Comparison of ENCODE assay signal across 1 cellular context in genomic region chr2:38740851-38741541, GRCh38.
A peak's percentile ranks its signal among the peaks of the same experiment; 100 is the strongest.
TF ChIP-seq lines count a peak whose summit lies in the region.

No MANE protein-coding gene starts in this region.

TF ChIP-seq in HepG2, 621 proteins besides CTCF, POLR2A, EP300 and RAD21 (continues in another document):
- TF ChIP-seq NCOA5 (CRISPR knock-in tag; IDR thresholded peaks at IDR 0.05) (no peak), JUNB (CRISPR knock-in tag; IDR thresholded peaks at IDR 0.05; ENCODE audit: borderline replicate concordance) (no peak), GLI4 (CRISPR knock-in tag; IDR thresholded peaks at IDR 0.05; ENCODE audit: borderline replicate concordance) (0 out of 2 replicates have a peak, but pooled peaks have one; percentile 9), ZFP37 (CRISPR knock-in tag; IDR thresholded peaks at IDR 0.05; ENCODE audit: borderline replicate concordance) (no peak), YEATS4 (CRISPR knock-in tag; IDR thresholded peaks at IDR 0.05; ENCODE audit: borderline replicate concordance) (peak; percentile 43; the same call in 1 of the 2 replicates), ZNF441 (CRISPR knock-in tag; IDR thresholded peaks at IDR 0.05; ENCODE audit: borderline replicate concordance) (0 out of 2 replicates have a peak, but pooled peaks have one; percentile 28), MBD4 (IDR thresholded peaks at IDR 0.05; ENCODE audit: borderline replicate concordance, low read length) (peak; percentile 19; the same call in 1 of the 2 replicates), ZNF552 (CRISPR knock-in tag; IDR thresholded peaks at IDR 0.05; ENCODE audit: borderline replicate concordance) (no peak), ZNF275 (CRISPR knock-in tag; IDR thresholded peaks at IDR 0.05; ENCODE audit: borderline replicate concordance) (no peak), REST (IDR thresholded peaks at IDR 0.05; ENCODE audit: borderline replicate concordance in 1 of 2, low read depth in 1 of 2, low read length in 2 of 2) (no peak), PBX2 (CRISPR knock-in tag; IDR thresholded peaks at IDR 0.05) (no peak), KLF16 (CRISPR knock-in tag; IDR thresholded peaks at IDR 0.05) (peak in 1 of 2 experiments; percentile 19; a peak in 1 of 4 replicates), SRSF9 (IDR thresholded peaks at IDR 0.05; ENCODE audit: borderline replicate concordance, insufficient read depth, low read depth, low read length, poor library complexity, severe bottlenecking) (no peak), ZNF121 (CRISPR knock-in tag; IDR thresholded peaks at IDR 0.05) (no peak), MAX (IDR thresholded peaks at IDR 0.05) (no peak), NCOA2 (CRISPR knock-in tag; IDR thresholded peaks at IDR 0.05) (no peak; the same call in 1 of the 2 replicates), GABPA (IDR thresholded peaks at IDR 0.05; ENCODE audit: low read depth, low read length) (no peak), GABPA (CRISPR knock-in tag; IDR thresholded peaks at IDR 0.05; ENCODE audit: low read depth) (0 out of 2 replicates have a peak, but pooled peaks have one; percentile 29), KDM5A (IDR thresholded peaks at IDR 0.05; ENCODE audit: borderline replicate concordance, low read length) (peak; percentile 67; the same call in 1 of the 2 replicates), TMF1 (CRISPR knock-in tag; IDR thresholded peaks at IDR 0.05; ENCODE audit: low read depth) (no peak), ZNF598 (CRISPR knock-in tag; IDR thresholded peaks at IDR 0.05; ENCODE audit: borderline replicate concordance) (no peak), ZNF20 (CRISPR knock-in tag; IDR thresholded peaks at IDR 0.05) (no peak), SAP130 (CRISPR knock-in tag; IDR thresholded peaks at IDR 0.05; ENCODE audit: low read depth) (peak; percentile 27; the same call in 1 of the 2 replicates), FOXJ3 (CRISPR knock-in tag; IDR thresholded peaks at IDR 0.05; ENCODE audit: borderline replicate concordance) (0 out of 2 replicates have a peak, but pooled peaks have one; percentile 35), ZFP90 (CRISPR knock-in tag; IDR thresholded peaks at IDR 0.05; ENCODE audit: borderline replicate concordance) (no peak), SMC3 (IDR thresholded peaks at IDR 0.05; ENCODE audit: low read length) (peak; percentile 66), NFKBIZ (CRISPR knock-in tag; IDR thresholded peaks at IDR 0.05) (no peak), POGZ (CRISPR knock-in tag; IDR thresholded peaks at IDR 0.05) (0 out of 2 replicates have a peak, but pooled peaks have one; percentile 15), MAFK (conservative IDR thresholded peaks at IDR 0.05 in 1 of 2, IDR thresholded peaks at IDR 0.05 in 1 of 2; ENCODE audit: low read length in 2 of 2) (no peak), KDM2A (CRISPR knock-in tag; IDR thresholded peaks at IDR 0.05; ENCODE audit: borderline replicate concordance, low read depth) (no peak), DBP (CRISPR knock-in tag; IDR thresholded peaks at IDR 0.05; ENCODE audit: not compliant biosample characterization) (no peak), DDIT3 (CRISPR knock-in tag; IDR thresholded peaks at IDR 0.05) (no peak), RBM39 (IDR thresholded peaks at IDR 0.05; ENCODE audit: low read depth, low read length, poor library complexity, severe bottlenecking) (no peak), ELF3 (CRISPR knock-in tag; IDR thresholded peaks at IDR 0.05) (0 out of 2 replicates have a peak, but pooled peaks have one; percentile 15), ZHX1 (CRISPR knock-in tag; IDR thresholded peaks at IDR 0.05; ENCODE audit: low read depth) (no peak), HOXA5 (CRISPR knock-in tag; IDR thresholded peaks at IDR 0.05) (0 out of 2 replicates have a peak, but pooled peaks have one; percentile 59), ZNF484 (CRISPR knock-in tag; IDR thresholded peaks at IDR 0.05; ENCODE audit: borderline replicate concordance, low read depth) (no peak), MZF1 (CRISPR knock-in tag; IDR thresholded peaks at IDR 0.05; ENCODE audit: borderline replicate concordance) (no peak), ZNF160 (CRISPR knock-in tag; IDR thresholded peaks at IDR 0.05) (peak; percentile 43; the same call in 1 of the 2 replicates), DZIP1 (CRISPR knock-in tag; IDR thresholded peaks at IDR 0.05) (no peak), U2AF2 (IDR thresholded peaks at IDR 0.05; ENCODE audit: low read depth, low read length) (no peak), TEAD3 (CRISPR knock-in tag; optimal IDR thresholded peaks at IDR 0.05; ENCODE audit: borderline replicate concordance) (peak; percentile 24), U2AF1 (optimal IDR thresholded peaks at IDR 0.05; ENCODE audit: low read depth, low read length) (no peak), DR1 (CRISPR knock-in tag; IDR thresholded peaks at IDR 0.05) (no peak), ZNF207 (IDR thresholded peaks at IDR 0.05; ENCODE audit: borderline replicate concordance) (no peak), JUN (CRISPR knock-in tag; IDR thresholded peaks at IDR 0.05) (no peak), ZNF124 (CRISPR knock-in tag; IDR thresholded peaks at IDR 0.05) (0 out of 2 replicates have a peak, but pooled peaks have one; percentile 36), HOXD1 (CRISPR knock-in tag; IDR thresholded peaks at IDR 0.05) (no peak), GZF1 (CRISPR knock-in tag; IDR thresholded peaks at IDR 0.05) (no peak), ZNF317 (CRISPR knock-in tag; IDR thresholded peaks at IDR 0.05) (no peak), STAG1 (CRISPR knock-in tag; IDR thresholded peaks at IDR 0.05) (peak; percentile 79), ARID3A (IDR thresholded peaks at IDR 0.05; ENCODE audit: low read depth, low read length) (peak; percentile 58; the same call in 1 of the 2 replicates), MIXL1 (CRISPR knock-in tag; IDR thresholded peaks at IDR 0.05) (0 out of 2 replicates have a peak, but pooled peaks have one; percentile 54), CBX2 (IDR thresholded peaks at IDR 0.05; ENCODE audit: low read depth, low read length) (no peak), CBX2 (CRISPR knock-in tag; IDR thresholded peaks at IDR 0.05; ENCODE audit: low read depth) (no peak)
